8 cellular contexts compared by ENCODE assay signal in the genomic region with DNA sequence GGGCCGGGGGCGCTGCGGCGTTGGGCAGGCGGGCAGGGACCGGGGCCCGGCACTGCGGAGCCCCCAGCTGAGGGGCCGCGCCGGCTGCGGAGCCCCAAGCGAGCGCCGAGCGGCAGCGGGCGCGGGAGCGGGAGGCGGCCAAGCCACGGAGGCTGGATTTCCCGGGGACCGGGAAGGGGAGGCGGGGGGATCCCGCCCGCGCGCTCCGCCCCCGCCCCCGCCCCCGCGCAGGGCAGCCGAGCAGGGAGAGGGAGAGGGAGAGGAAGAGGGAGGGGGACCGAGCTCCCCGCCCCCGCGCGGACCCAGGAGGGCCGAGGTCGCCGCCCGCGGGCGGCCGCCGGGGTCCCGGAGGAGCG. TPM values are rescaled to one million over a fixed set of nuclear protein-coding genes. Genes with fewer than 3 reads are reported as not detected.
DNase-seq lines count a peak whose midpoint lies in the region; ATAC-seq, FAIRE-seq and TF ChIP-seq lines count a peak whose summit lies in the region.

A gene with protein sequence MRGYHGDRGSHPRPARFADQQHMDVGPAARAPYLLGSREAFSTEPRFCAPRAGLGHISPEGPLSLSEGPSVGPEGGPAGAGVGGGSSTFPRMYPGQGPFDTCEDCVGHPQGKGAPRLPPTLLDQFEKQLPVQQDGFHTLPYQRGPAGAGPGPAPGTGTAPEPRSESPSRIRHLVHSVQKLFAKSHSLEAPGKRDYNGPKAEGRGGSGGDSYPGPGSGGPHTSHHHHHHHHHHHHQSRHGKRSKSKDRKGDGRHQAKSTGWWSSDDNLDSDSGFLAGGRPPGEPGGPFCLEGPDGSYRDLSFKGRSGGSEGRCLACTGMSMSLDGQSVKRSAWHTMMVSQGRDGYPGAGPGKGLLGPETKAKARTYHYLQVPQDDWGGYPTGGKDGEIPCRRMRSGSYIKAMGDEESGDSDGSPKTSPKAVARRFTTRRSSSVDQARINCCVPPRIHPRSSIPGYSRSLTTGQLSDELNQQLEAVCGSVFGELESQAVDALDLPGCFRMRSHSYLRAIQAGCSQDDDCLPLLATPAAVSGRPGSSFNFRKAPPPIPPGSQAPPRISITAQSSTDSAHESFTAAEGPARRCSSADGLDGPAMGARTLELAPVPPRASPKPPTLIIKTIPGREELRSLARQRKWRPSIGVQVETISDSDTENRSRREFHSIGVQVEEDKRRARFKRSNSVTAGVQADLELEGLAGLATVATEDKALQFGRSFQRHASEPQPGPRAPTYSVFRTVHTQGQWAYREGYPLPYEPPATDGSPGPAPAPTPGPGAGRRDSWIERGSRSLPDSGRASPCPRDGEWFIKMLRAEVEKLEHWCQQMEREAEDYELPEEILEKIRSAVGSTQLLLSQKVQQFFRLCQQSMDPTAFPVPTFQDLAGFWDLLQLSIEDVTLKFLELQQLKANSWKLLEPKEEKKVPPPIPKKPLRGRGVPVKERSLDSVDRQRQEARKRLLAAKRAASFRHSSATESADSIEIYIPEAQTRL (minus strand): TSS at position 154 of the 356 bp plus-strand sequence. CDS start 24,267 bp downstream, outside the sequence.

- H3K4me2 ChIP-seq in PC-3 (ENCODE audit: low read length) (peak within 1 kb of the TSS; percentile 26; the same call in 1 of the 2 replicates), endothelial cell of umbilical vein (ENCODE audit: insufficient read depth, low read length) (no peak within 1 kb of the TSS), skeletal muscle satellite cell (ENCODE audit: low read length) (peak within 1 kb of the TSS; percentile 75)

- H3K36me3 ChIP-seq in PC-3 (ENCODE audit: low read depth, low read length): no peaks in the 10 kb centered on the region
- H3K36me3 ChIP-seq in endothelial cell of umbilical vein (ENCODE audit: control insufficient read depth in 2 of 2, extremely low read depth in 1 of 2, insufficient read depth in 2 of 2, low read length in 2 of 2): no peaks in the 10 kb centered on the region
- H3K36me3 ChIP-seq in skeletal muscle satellite cell (ENCODE audit: insufficient read depth, low read length): no peaks in the 10 kb centered on the region

- BruUV-seq in PC-3 (replicated peaks; lab: Mats Ljungman, UMichigan) (no TSS peak), endothelial cell of umbilical vein (replicated peaks; lab: Mats Ljungman, UMichigan) (no TSS peak)

- H3K4me3 ChIP-seq in PC-3 (ENCODE audit: low read length) (no peak within 1 kb of the TSS), endothelial cell of umbilical vein (replicated peaks in 1 of 3; ENCODE audit: insufficient read depth in 1 of 3, low read depth in 1 of 3, low read length in 3 of 3) (peak within 1 kb of the TSS in 1 of 3 experiments; percentile 3), skeletal muscle satellite cell (ENCODE audit: low read length) (peak within 1 kb of the TSS; percentile 54)

- no peak within 1 kb of the TSS for H3K27ac ChIP-seq in PC-3 (ENCODE audit: low read length)
- H3K27ac ChIP-seq in endothelial cell of umbilical vein (ENCODE audit: insufficient read depth, low read depth, low read length): no peak within 1 kb of the TSS

- H3K27ac Mint-ChIP-seq in T-helper 1 cell treated with Interleukin-12 subunit alpha and Interleukin-12 subunit beta and Interleukin-4 antibody, amounts not matched to agents 30 μg/mL and 1 μg/mL, for 36 hours: no peak within 1 kb of the TSS

- peaks cover 5% of the 10 kb centered on the region for H3K4me1 Mint-ChIP-seq in T-helper 1 cell treated with Interleukin-12 subunit alpha and Interleukin-12 subunit beta and Interleukin-4 antibody, amounts not matched to agents 30 μg/mL and 1 μg/mL, for 36 hours (ENCODE audit: low read depth)

- no peak for FAIRE-seq in endothelial cell of umbilical vein (lab: Jason Lieb, UNC)

- TF ChIP-seq CTCF in PC-3 (conservative IDR thresholded peaks at IDR 0.05; ENCODE audit: low read depth, low read length) (no peak), endothelial cell of umbilical vein (IDR thresholded peaks at IDR 0.05; ENCODE audit: extremely low read depth in 1 of 2, insufficient read depth in 1 of 2, low read depth in 1 of 2, low read length in 2 of 2) (no peak)

- no peak for DNase-seq in T-helper 1 cell
- no peak for DNase-seq in PC-3
- DNase-seq in endothelial cell of umbilical vein (ENCODE audit: low read depth, low spot score): no peak
- no peak for DNase-seq in SW480 (ENCODE audit: low spot score)
- DNase-seq in posterior vena cava (ENCODE audit: low spot score): no peak

- no peaks in the 10 kb centered on the region for H3K9me3 Mint-ChIP-seq in T-helper 1 cell treated with Interleukin-12 subunit alpha and Interleukin-12 subunit beta and Interleukin-4 antibody, amounts not matched to agents 30 μg/mL and 1 μg/mL, for 36 hours

- peaks cover 56% of the 10 kb centered on the region for H3K27me3 ChIP-seq in PC-3 (ENCODE audit: low read length)
- peaks cover 37 to 49% of the 10 kb centered on the region in 2 experiments for H3K27me3 ChIP-seq in endothelial cell of umbilical vein (ENCODE audit: control insufficient read depth in 2 of 2, insufficient read depth in 2 of 2, low read length in 2 of 2)
- H3K27me3 ChIP-seq in skeletal muscle satellite cell (ENCODE audit: control insufficient read depth, insufficient read depth, low read length): peaks cover 61% of the 10 kb centered on the region

- H3F3A ChIP-seq in PC-3 (ENCODE audit: low read length, unreplicated experiment): no peaks in the 10 kb centered on the region

- no peak; the same call in 1 of the 2 replicates for ATAC-seq in PC-3
- ATAC-seq in GM18511 (IDR thresholded peaks at IDR 0.05; ENCODE audit: unreplicated experiment): no peak

- no peaks in the 10 kb centered on the region for H3K9me2 ChIP-seq in PC-3 (replicated peaks; ENCODE audit: low read length)

- H3K9ac ChIP-seq in PC-3 (ENCODE audit: low read length) (no peak within 1 kb of the TSS), endothelial cell of umbilical vein (replicated peaks; ENCODE audit: extremely low read depth, insufficient read depth, low read length) (no peak within 1 kb of the TSS), skeletal muscle satellite cell (ENCODE audit: low read depth, low read length) (no peak within 1 kb of the TSS)

- dilution Hi-C loops in endothelial cell of umbilical vein (cut with MboI; ENCODE audit: extremely low pct_ligation_motif_present, low sequenced_read_pairs): no loop called here

- intact Hi-C loops in PC-3 (cut with micrococcal nuclease) (no loop called here), endothelial cell of umbilical vein (cut with micrococcal nuclease) (no loop called here), posterior vena cava (cut with DNase I) (no loop called here)

- no peak within 1 kb of the TSS for H2AFZ ChIP-seq in PC-3 (ENCODE audit: low read length)
- H2AFZ ChIP-seq in endothelial cell of umbilical vein (ENCODE audit: low read depth, low read length): no peak within 1 kb of the TSS

- H3K36me3 Mint-ChIP-seq in T-helper 1 cell treated with Interleukin-12 subunit alpha and Interleukin-12 subunit beta and Interleukin-4 antibody, amounts not matched to agents 30 μg/mL and 1 μg/mL, for 36 hours (ENCODE audit: low read depth): no peaks in the 10 kb centered on the region

- H3K27me3 Mint-ChIP-seq in T-helper 1 cell treated with Interleukin-12 subunit alpha and Interleukin-12 subunit beta and Interleukin-4 antibody, amounts not matched to agents 30 μg/mL and 1 μg/mL, for 36 hours (ENCODE audit: low read depth): peaks cover 63% of the 10 kb centered on the region

- H4K20me1 ChIP-seq in PC-3 (ENCODE audit: low read length) (no peaks in the 10 kb centered on the region), endothelial cell of umbilical vein (replicated peaks; ENCODE audit: control insufficient read depth, extremely low read depth, insufficient read depth, low read length) (no peaks in the 10 kb centered on the region)

- no peak for TF ChIP-seq POLR2A in endothelial cell of umbilical vein (IDR thresholded peaks at IDR 0.05; ENCODE audit: low read depth, low read length)

- H3K9me1 ChIP-seq in endothelial cell of umbilical vein (replicated peaks; ENCODE audit: control insufficient read depth, extremely low read depth, insufficient read depth, low read length): no peaks in the 10 kb centered on the region

- H3K9me3 ChIP-seq in PC-3 (ENCODE audit: low read length) (no peaks in the 10 kb centered on the region), endothelial cell of umbilical vein (replicated peaks; ENCODE audit: control insufficient read depth, insufficient read depth, low read length) (no peaks in the 10 kb centered on the region), skeletal muscle satellite cell (replicated peaks; ENCODE audit: low read length) (no peaks in the 10 kb centered on the region)

- POLR2A ChIA-PET in PC-3 (lab: Charles Lee; ENCODE audit: unreplicated experiment) (no interaction called here), endothelial cell of umbilical vein (lab: Charles Lee) (no interaction called here)

- peak within 1 kb of the TSS; percentile 71 for H3K4me3 Mint-ChIP-seq in T-helper 1 cell treated with Interleukin-12 subunit alpha and Interleukin-12 subunit beta and Interleukin-4 antibody, amounts not matched to agents 30 μg/mL and 1 μg/mL, for 36 hours

- CTCF ChIA-PET in PC-3 (lab: Charles Lee) (no interaction called here), endothelial cell of umbilical vein (lab: Charles Lee) (no interaction called here)

- H3K4me1 ChIP-seq in PC-3 (ENCODE audit: insufficient read depth, low read length): no peaks in the 10 kb centered on the region
- no peaks in the 10 kb centered on the region for H3K4me1 ChIP-seq in endothelial cell of umbilical vein (ENCODE audit: control insufficient read depth, extremely low read depth, insufficient read depth, low read length)
- H3K4me1 ChIP-seq in skeletal muscle satellite cell (ENCODE audit: control insufficient read depth, insufficient read depth, low read length): no peaks in the 10 kb centered on the region

- no peaks in the 10 kb centered on the region for H3K79me2 ChIP-seq in PC-3 (ENCODE audit: low read length)
- no peaks in the 10 kb centered on the region for H3K79me2 ChIP-seq in endothelial cell of umbilical vein (ENCODE audit: control insufficient read depth, insufficient read depth, low read length)

TF ChIP-seq in endothelial cell of umbilical vein, 7 proteins besides CTCF, POLR2A, EP300 and RAD21 (continues in another document):
- peak; percentile 66 for TF ChIP-seq EZH2 (IDR thresholded peaks at IDR 0.05; ENCODE audit: borderline replicate concordance, low read depth, low read length, severe bottlenecking)

RNA-seq across cellular contexts. Expression of the gene that starts here (rescaled TPM):
- total RNA-seq in PC-3 (2014; rRNA removed) (not detected in 2 replicates), endothelial cell of umbilical vein (0.12 and 0.20 TPM in 2 replicates), posterior vena cava (under 1 TPM; 0.37 to 0.57 TPM)
- polyA plus RNA-seq in endothelial cell of umbilical vein: 0.03 and 0.04 TPM in 2 replicates
- 0.03 TPM in 2 replicates for polyA plus RNA-seq in endothelial cell of umbilical vein (2011; cell fraction: cytosol; rRNA removed)
- polyA plus RNA-seq in endothelial cell of umbilical vein (2011; cell fraction: nucleus; rRNA removed): 0.04 TPM in 1 of 2 replicates, not detected in the other
- polyA plus RNA-seq in endothelial cell of umbilical vein (2012): not detected in 2 replicates
- polyA minus RNA-seq in endothelial cell of umbilical vein: 0.08 TPM in 1 of 2 replicates, not detected in the other
- not detected for polyA minus RNA-seq in endothelial cell of umbilical vein (2011; cell fraction: cytosol; rRNA and poly(A)+ RNA removed)
- 0.10 TPM in 1 of 2 replicates, not detected in the other for polyA minus RNA-seq in endothelial cell of umbilical vein (2011; cell fraction: nucleus; rRNA and poly(A)+ RNA removed)
- under 0.01 TPM in 1 of 2 replicates, not detected in the other for total RNA-seq in skeletal muscle satellite cell (2012; rRNA removed)
